ENCODE assay signal across 30 cellular contexts in genomic region chr22:36863979-36864378, GRCh38. TPM values are rescaled to one million over a fixed set of nuclear protein-coding genes. Genes with fewer than 3 reads are reported as not detected.
"Had no signal": no experiment of that assay in that cellular context is flagged by ENCODE, and none has a peak within 500 bp of the region (broad histone marks: within the 10 kb centered on the region; RNA-seq: fewer than 3 reads in every experiment).

No MANE protein-coding gene starts in this region.

- H3K9me3 Mint-ChIP-seq: activated CD4-positive, alpha-beta memory T cell treated with anti-CD3 and anti-CD28 coated beads, Interleukin-2, amount 10 ng/mL, durations not matched to agents 7 days and 5 days; activated naive CD8-positive, alpha-beta T cell treated with anti-CD3 and anti-CD28 coated beads for 36 hours; activated T-helper 1 cell treated with anti-CD3 and anti-CD28 coated beads, Interleukin-12 subunit alpha, Interleukin-12 subunit beta, Interleukin-2, Interleukin-4 antibody, amounts not matched to agents 30 ng/mL and 10 ng/mL and 1 ng/mL, durations not matched to agents 14 hours and 24 hours and 36 hours; central memory CD8-positive, alpha-beta T cell; effector memory CD8-positive, alpha-beta T cell; T-helper 1 cell treated with Interleukin-12 subunit alpha and Interleukin-12 subunit beta and Interleukin-4 antibody, amounts not matched to agents 30 μg/mL and 1 μg/mL, for 36 hours; WTC11 had no signal

- H3K4me3 ChIP-seq: dorsolateral prefrontal cortex, esophagus squamous epithelium, gastrocnemius medialis, left ventricle myocardium inferior, pancreas, psoas muscle, right atrium auricular region, stomach, suprapubic skin, tibial nerve had no signal

- H3K27me3 ChIP-seq: pancreas, right atrium auricular region, tibial nerve had no signal

- H3K27ac Mint-ChIP-seq: activated CD4-positive, alpha-beta memory T cell treated with anti-CD3 and anti-CD28 coated beads, Interleukin-2, amount 10 ng/mL, durations not matched to agents 7 days and 5 days; activated naive CD8-positive, alpha-beta T cell treated with anti-CD3 and anti-CD28 coated beads for 36 hours; effector memory CD8-positive, alpha-beta T cell; nephron; WTC11 had no signal

- ATAC-seq: effector memory CD8-positive, alpha-beta T cell; gastrocnemius medialis; pancreas; psoas muscle; WTC11 had no signal

- H3K27me3 Mint-ChIP-seq: activated CD4-positive, alpha-beta memory T cell treated with anti-CD3 and anti-CD28 coated beads, Interleukin-2, amount 10 ng/mL, durations not matched to agents 7 days and 5 days had no signal

- H3K9me3 ChIP-seq: esophagus squamous epithelium, gastrocnemius medialis, left ventricle myocardium inferior, pancreas, psoas muscle, right atrium auricular region, stomach, suprapubic skin, tibial nerve had no signal

- H3K36me3 ChIP-seq: esophagus squamous epithelium, gastrocnemius medialis, left ventricle myocardium inferior, pancreas, right atrium auricular region, suprapubic skin, tibial nerve had no signal

- FAIRE-seq: astrocyte, colon, endothelial cell of umbilical vein, pancreas, urothelium cell line had no signal

- H3K27ac ChIP-seq: dorsolateral prefrontal cortex, gastrocnemius medialis, left ventricle myocardium inferior, pancreas, psoas muscle, right atrium auricular region, suprapubic skin, tibial nerve had no signal

- H3K4me1 ChIP-seq: gastrocnemius medialis, left ventricle myocardium inferior, psoas muscle, right atrium auricular region had no signal

- H3K4me3 Mint-ChIP-seq: activated CD4-positive, alpha-beta memory T cell treated with anti-CD3 and anti-CD28 coated beads, Interleukin-2, amount 10 ng/mL, durations not matched to agents 7 days and 5 days; activated naive CD8-positive, alpha-beta T cell treated with anti-CD3 and anti-CD28 coated beads for 36 hours; activated T-helper 1 cell treated with anti-CD3 and anti-CD28 coated beads, Interleukin-12 subunit alpha, Interleukin-12 subunit beta, Interleukin-2, Interleukin-4 antibody, amounts not matched to agents 30 ng/mL and 10 ng/mL and 1 ng/mL, durations not matched to agents 14 hours and 24 hours and 36 hours; central memory CD8-positive, alpha-beta T cell; effector memory CD8-positive, alpha-beta T cell; nephron; T-helper 1 cell treated with Interleukin-12 subunit alpha and Interleukin-12 subunit beta and Interleukin-4 antibody, amounts not matched to agents 30 μg/mL and 1 μg/mL, for 36 hours; WTC11 had no signal

- H3K4me1 Mint-ChIP-seq: nephron had no signal

- DNase-seq: activated CD4-positive, alpha-beta memory T cell treated with anti-CD3 and anti-CD28 coated beads, Interleukin-2, amount 10 ng/mL, durations not matched to agents 7 days and 5 days; activated CD4-positive, alpha-beta T cell treated with anti-CD3 and anti-CD28 coated beads for 48 hours; activated naive CD4-positive, alpha-beta T cell treated with Interleukin-2 at 50 U/mL for 16 hours; activated naive CD8-positive, alpha-beta T cell treated with anti-CD3 and anti-CD28 coated beads for 36 hours; dorsolateral prefrontal cortex; effector memory CD8-positive, alpha-beta T cell; esophagus squamous epithelium; gastrocnemius medialis; hippocampal formation; left ventricle myocardium inferior; mammary epithelial cell; midbrain; pancreas; psoas muscle; stimulated activated CD4-positive, alpha-beta T cell treated with anti-CD3 and anti-CD28 coated beads, Interleukin-12 subunit alpha, Interleukin-12 subunit beta, amount 100 ng/mL, for 4 hours; stimulated activated CD4-positive, alpha-beta T cell treated with anti-CD3 and anti-CD28 coated beads, Interleukin-4, amount 100 ng/mL, for 4 hours; stomach; T1000 had no signal

RNA-seq across cellular contexts. Expression of gene NCF4, which starts 3.2 kb away (rescaled TPM):
- total RNA-seq: astrocyte, endothelial cell of umbilical vein, mammary epithelial cell, WTC11 had no signal

RNA-seq across cellular contexts. Expression of gene PVALB, which starts 47.1 kb away (rescaled TPM):
- total RNA-seq: activated CD4-positive, alpha-beta memory T cell treated with anti-CD3 and anti-CD28 coated beads, Interleukin-2, amount 10 ng/mL, durations not matched to agents 7 days and 5 days; activated naive CD8-positive, alpha-beta T cell treated with anti-CD3 and anti-CD28 coated beads for 36 hours; activated T-helper 1 cell treated with anti-CD3 and anti-CD28 coated beads, Interleukin-12 subunit alpha, Interleukin-12 subunit beta, Interleukin-2, Interleukin-4 antibody, amounts not matched to agents 30 ng/mL and 10 ng/mL and 1 ng/mL, durations not matched to agents 14 hours and 24 hours and 36 hours; astrocyte; endothelial cell of umbilical vein; esophagus squamous epithelium; left ventricle myocardium inferior; mammary epithelial cell; pancreas; right atrium auricular region; stomach; suprapubic skin; tibial nerve had no signal
- polyA plus RNA-seq: endothelial cell of umbilical vein, mammary epithelial cell had no signal

RNA-seq across cellular contexts. Expression of gene CSF2RB, which starts 49.4 kb away (rescaled TPM):
- total RNA-seq: mammary epithelial cell had no signal
- polyA plus RNA-seq: mammary epithelial cell had no signal
